Comparison of ENCODE assay signal across 9 cellular contexts in genomic region chr4:21469438-21470032, GRCh38.
DNase-seq lines count a peak whose midpoint lies in the region; ATAC-seq, FAIRE-seq and TF ChIP-seq lines count a peak whose summit lies in the region.
"Had no signal": no experiment of that assay in that cellular context is flagged by ENCODE, and none has a peak within 500 bp of the region (broad histone marks: within the 10 kb centered on the region; RNA-seq: fewer than 3 reads in every experiment).

No MANE protein-coding gene starts in this region.

- no peak for TF ChIP-seq POLR2A in GM12891 (IDR thresholded peaks at IDR 0.05; ENCODE audit: low read depth, low read length)

- H3K4ac ChIP-seq in neuronal stem cell (ENCODE audit: low read length), result no peak overlapping the region

- H3K27ac ChIP-seq in neuronal stem cell (replicated peaks; ENCODE audit: low read length), result no peak overlapping the region

- H3K14ac ChIP-seq in neuronal stem cell (ENCODE audit: low read length), result no peak overlapping the region

- H3K9me3 ChIP-seq in neuronal stem cell (replicated peaks in 1 of 2; ENCODE audit: control insufficient read depth in 2 of 2, insufficient read depth in 1 of 2, low read depth in 1 of 2, low read length in 2 of 2), result no peaks in the 10 kb centered on the region

- no peak overlapping the region for H3K9ac ChIP-seq in neuronal stem cell (ENCODE audit: low read depth, low read length, poor library complexity)

- H3K27me3 ChIP-seq in neuronal stem cell (ENCODE audit: control insufficient read depth in 3 of 3, insufficient read depth in 3 of 3, low read depth in 1 of 3, low read length in 3 of 3), result no peaks in the 10 kb centered on the region

- H2BK12ac ChIP-seq in neuronal stem cell (ENCODE audit: low read length), result no peak overlapping the region

- H3K4me3 Mint-ChIP-seq in nephron progenitor cell, result no peak overlapping the region
- H3K4me3 Mint-ChIP-seq: activated naive CD8-positive, alpha-beta T cell had no signal

- no peak overlapping the region for H2AK5ac ChIP-seq in neuronal stem cell (ENCODE audit: low read depth, low read length)

- no peaks in the 10 kb centered on the region for H3K4me1 Mint-ChIP-seq in nephron progenitor cell

- no peak for FAIRE-seq in GM12891 (lab: Jason Lieb, UNC)

- H2BK120ac ChIP-seq in neuronal stem cell (ENCODE audit: low read depth, low read length), result no peak overlapping the region

- no peak overlapping the region for H4K91ac ChIP-seq in neuronal stem cell (ENCODE audit: low read depth, low read length, poor library complexity)

- DNase-seq in GM03348 (ENCODE audit: low spot score) (peak; percentile 45), M059J (ENCODE audit: low read depth) (peak; percentile 36), cardiac fibroblast (ENCODE audit: low read depth in 2 of 2) (peak; percentile 31 to 43), nephron progenitor cell (no peak), GM12891 (ENCODE audit: insufficient read length, low spot score) (no peak), neuronal stem cell (ENCODE audit: low spot score) (no peak)

- H3K36me3 Mint-ChIP-seq in nephron progenitor cell (ENCODE audit: low read depth), result no peaks in the 10 kb centered on the region
- H3K36me3 Mint-ChIP-seq: activated naive CD8-positive, alpha-beta T cell had no signal

- no peaks in the 10 kb centered on the region for H3K9me3 Mint-ChIP-seq in nephron progenitor cell

- no peak overlapping the region for H3K23ac ChIP-seq in neuronal stem cell (ENCODE audit: low read depth, low read length, poor library complexity)

- H3K79me1 ChIP-seq in neuronal stem cell (ENCODE audit: low read depth, low read length), result no peaks in the 10 kb centered on the region

- no peaks in the 10 kb centered on the region for H3K27me3 Mint-ChIP-seq in nephron progenitor cell (ENCODE audit: low read depth, poor library complexity)
- H3K27me3 Mint-ChIP-seq: activated naive CD8-positive, alpha-beta T cell had no signal

- H3K4me2 ChIP-seq in neuronal stem cell (ENCODE audit: insufficient read depth, low read length, poor library complexity, severe bottlenecking), result no peak overlapping the region

- H3K27ac Mint-ChIP-seq in nephron progenitor cell, result no peak overlapping the region
- H3K27ac Mint-ChIP-seq: activated naive CD8-positive, alpha-beta T cell had no signal

- H3K4me1 ChIP-seq in neuronal stem cell (ENCODE audit: control insufficient read depth in 2 of 2, insufficient read depth in 1 of 2, low read depth in 1 of 2, low read length in 2 of 2), result peaks cover 0 to 4% of the 10 kb centered on the region in 2 donors

- no CpG with 5 or more reads among the region's 6 CpGs for WGBS in neuronal stem cell (ENCODE audit: extremely low coverage in 2 of 2, insufficient read length in 2 of 2, insufficient replicate concordance in 1 of 2), 2 donors

- TF ChIP-seq CTCF in cardiac fibroblast (IDR thresholded peaks at IDR 0.05; ENCODE audit: low read depth, low read length) (peak; percentile 52), nephron progenitor cell (IDR thresholded peaks at IDR 0.05) (peak; percentile 66)

- no peak overlapping the region for H2BK5ac ChIP-seq in neuronal stem cell (ENCODE audit: low read length)

- H2AFZ ChIP-seq in neuronal stem cell (ENCODE audit: low read length), result no peak overlapping the region

- H3K4me3 ChIP-seq in cardiac fibroblast (replicated peaks in 1 of 2; ENCODE audit: low read depth in 2 of 2, low read length in 2 of 2) (no peak overlapping the region), neuronal stem cell (ENCODE audit: low read length in 2 of 2) (no peak overlapping the region)

- no peak overlapping the region for H4K8ac ChIP-seq in neuronal stem cell (ENCODE audit: low read depth, low read length)

- ATAC-seq in GM19452 (IDR thresholded peaks at IDR 0.05; ENCODE audit: unreplicated experiment) (no peak), GM21529 (IDR thresholded peaks at IDR 0.05; ENCODE audit: unreplicated experiment) (no peak)

- no peak overlapping the region for H2BK15ac ChIP-seq in neuronal stem cell (ENCODE audit: low read length)

- H3K18ac ChIP-seq in neuronal stem cell (ENCODE audit: low read length), result no peak overlapping the region

- H3K36me3 ChIP-seq in neuronal stem cell (replicated peaks in 1 of 2; ENCODE audit: control insufficient read depth in 2 of 2, insufficient read depth in 2 of 2, low read length in 2 of 2), result no peaks in the 10 kb centered on the region

TF ChIP-seq in GM12891, 5 proteins besides CTCF, POLR2A, EP300 and RAD21:
- TF ChIP-seq POLR2AphosphoS5 (IDR thresholded peaks at IDR 0.05; ENCODE audit: low read depth, low read length) (no peak), SPI1 (IDR thresholded peaks at IDR 0.05; ENCODE audit: low read depth, low read length) (no peak), TAF1 (IDR thresholded peaks at IDR 0.05; ENCODE audit: low read depth, low read length) (no peak), PAX5 (IDR thresholded peaks at IDR 0.05; ENCODE audit: insufficient read depth, low read length, severe bottlenecking) (no peak), POU2F2 (IDR thresholded peaks at IDR 0.05; ENCODE audit: low read depth, low read length) (no peak)
TF ChIP-seq in GM12891: peak in this region for 0.

Comparison
In these comparisons a context has a peak if more than half of its experiments do, and no peak if none do; other contexts are left out.
1. DNase-seq: peak in GM03348 (single experiment), M059J (single experiment) and cardiac fibroblast (2 of 2); none in nephron progenitor cell (single experiment), GM12891 (single experiment) and neuronal stem cell (single experiment).